ENCODE assay signal across 1 cellular context in the genomic region with DNA sequence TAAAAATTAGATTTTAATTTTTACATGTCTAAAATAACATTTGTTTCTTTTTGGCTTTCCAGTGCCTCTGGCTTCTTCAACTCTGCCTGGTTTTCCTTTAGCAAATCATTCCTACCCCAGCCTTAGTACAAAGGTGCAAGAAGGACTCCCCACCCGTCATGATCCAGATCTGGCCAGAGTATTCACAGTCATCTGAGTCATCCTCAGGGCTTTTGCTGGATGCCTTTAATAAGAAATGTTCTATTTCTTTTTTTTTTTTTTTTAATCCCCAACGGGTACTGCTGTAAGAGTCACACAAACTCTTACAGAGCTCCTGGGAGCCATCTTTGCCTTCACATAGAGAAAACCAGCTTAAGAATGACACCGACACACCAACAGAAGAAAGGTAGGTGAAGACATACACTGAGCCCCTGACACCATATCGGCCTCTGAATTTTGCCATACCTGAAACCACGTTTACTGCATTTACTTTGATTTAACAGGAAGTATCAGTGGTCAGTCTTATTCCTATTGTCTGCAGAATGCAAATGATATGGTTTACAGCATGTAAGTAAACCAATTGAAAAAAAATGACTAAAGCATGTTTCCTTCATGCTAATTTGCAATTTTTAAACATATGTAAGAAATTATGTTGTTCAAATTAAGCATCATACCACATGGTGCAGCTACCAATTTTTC.
TF ChIP-seq lines count a peak whose summit lies in the region.

No MANE protein-coding gene starts in this region.

TF ChIP-seq in SK-N-SH treated with all-trans-retinoic acid at 6 μM for 48 hours, 23 proteins besides CTCF, POLR2A, EP300 and RAD21 (continued from another document):
- TF ChIP-seq, protein P1, sequence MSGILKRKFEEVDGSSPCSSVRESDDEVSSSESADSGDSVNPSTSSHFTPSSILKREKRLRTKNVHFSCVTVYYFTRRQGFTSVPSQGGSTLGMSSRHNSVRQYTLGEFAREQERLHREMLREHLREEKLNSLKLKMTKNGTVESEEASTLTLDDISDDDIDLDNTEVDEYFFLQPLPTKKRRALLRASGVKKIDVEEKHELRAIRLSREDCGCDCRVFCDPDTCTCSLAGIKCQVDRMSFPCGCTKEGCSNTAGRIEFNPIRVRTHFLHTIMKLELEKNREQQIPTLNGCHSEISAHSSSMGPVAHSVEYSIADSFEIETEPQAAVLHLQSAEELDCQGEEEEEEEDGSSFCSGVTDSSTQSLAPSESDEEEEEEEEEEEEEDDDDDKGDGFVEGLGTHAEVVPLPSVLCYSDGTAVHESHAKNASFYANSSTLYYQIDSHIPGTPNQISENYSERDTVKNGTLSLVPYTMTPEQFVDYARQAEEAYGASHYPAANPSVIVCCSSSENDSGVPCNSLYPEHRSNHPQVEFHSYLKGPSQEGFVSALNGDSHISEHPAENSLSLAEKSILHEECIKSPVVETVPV (CRISPR knock-in tag; IDR thresholded peaks at IDR 0.05), result no peak
